In the genomic region with DNA sequence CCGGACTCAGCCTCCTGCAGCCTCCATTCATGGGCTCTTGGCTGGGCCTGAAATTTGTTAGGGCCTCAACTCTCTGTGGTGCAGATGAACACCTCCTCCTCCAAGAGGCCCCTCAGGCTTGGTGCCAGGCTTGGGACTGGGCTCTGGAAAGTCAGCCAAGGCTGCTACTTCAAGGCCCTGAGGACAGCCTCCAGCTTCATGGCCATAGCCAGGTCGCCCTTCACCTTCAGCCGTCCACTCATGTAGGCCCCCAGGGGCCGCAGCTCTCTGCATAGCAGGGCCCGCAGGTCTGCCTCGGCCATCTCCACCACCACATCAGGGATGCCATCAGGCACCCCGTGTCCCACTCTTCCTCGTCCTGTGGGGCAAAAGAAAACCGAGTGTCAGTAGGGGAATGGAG, we compare ENCODE assay signal across 1 cellular context.
TF ChIP-seq lines count a peak whose summit lies in the region.

No MANE protein-coding gene starts in this region.

TF ChIP-seq in GM23338, 12 proteins besides CTCF, POLR2A, EP300 and RAD21:
- TF ChIP-seq, protein P1, sequence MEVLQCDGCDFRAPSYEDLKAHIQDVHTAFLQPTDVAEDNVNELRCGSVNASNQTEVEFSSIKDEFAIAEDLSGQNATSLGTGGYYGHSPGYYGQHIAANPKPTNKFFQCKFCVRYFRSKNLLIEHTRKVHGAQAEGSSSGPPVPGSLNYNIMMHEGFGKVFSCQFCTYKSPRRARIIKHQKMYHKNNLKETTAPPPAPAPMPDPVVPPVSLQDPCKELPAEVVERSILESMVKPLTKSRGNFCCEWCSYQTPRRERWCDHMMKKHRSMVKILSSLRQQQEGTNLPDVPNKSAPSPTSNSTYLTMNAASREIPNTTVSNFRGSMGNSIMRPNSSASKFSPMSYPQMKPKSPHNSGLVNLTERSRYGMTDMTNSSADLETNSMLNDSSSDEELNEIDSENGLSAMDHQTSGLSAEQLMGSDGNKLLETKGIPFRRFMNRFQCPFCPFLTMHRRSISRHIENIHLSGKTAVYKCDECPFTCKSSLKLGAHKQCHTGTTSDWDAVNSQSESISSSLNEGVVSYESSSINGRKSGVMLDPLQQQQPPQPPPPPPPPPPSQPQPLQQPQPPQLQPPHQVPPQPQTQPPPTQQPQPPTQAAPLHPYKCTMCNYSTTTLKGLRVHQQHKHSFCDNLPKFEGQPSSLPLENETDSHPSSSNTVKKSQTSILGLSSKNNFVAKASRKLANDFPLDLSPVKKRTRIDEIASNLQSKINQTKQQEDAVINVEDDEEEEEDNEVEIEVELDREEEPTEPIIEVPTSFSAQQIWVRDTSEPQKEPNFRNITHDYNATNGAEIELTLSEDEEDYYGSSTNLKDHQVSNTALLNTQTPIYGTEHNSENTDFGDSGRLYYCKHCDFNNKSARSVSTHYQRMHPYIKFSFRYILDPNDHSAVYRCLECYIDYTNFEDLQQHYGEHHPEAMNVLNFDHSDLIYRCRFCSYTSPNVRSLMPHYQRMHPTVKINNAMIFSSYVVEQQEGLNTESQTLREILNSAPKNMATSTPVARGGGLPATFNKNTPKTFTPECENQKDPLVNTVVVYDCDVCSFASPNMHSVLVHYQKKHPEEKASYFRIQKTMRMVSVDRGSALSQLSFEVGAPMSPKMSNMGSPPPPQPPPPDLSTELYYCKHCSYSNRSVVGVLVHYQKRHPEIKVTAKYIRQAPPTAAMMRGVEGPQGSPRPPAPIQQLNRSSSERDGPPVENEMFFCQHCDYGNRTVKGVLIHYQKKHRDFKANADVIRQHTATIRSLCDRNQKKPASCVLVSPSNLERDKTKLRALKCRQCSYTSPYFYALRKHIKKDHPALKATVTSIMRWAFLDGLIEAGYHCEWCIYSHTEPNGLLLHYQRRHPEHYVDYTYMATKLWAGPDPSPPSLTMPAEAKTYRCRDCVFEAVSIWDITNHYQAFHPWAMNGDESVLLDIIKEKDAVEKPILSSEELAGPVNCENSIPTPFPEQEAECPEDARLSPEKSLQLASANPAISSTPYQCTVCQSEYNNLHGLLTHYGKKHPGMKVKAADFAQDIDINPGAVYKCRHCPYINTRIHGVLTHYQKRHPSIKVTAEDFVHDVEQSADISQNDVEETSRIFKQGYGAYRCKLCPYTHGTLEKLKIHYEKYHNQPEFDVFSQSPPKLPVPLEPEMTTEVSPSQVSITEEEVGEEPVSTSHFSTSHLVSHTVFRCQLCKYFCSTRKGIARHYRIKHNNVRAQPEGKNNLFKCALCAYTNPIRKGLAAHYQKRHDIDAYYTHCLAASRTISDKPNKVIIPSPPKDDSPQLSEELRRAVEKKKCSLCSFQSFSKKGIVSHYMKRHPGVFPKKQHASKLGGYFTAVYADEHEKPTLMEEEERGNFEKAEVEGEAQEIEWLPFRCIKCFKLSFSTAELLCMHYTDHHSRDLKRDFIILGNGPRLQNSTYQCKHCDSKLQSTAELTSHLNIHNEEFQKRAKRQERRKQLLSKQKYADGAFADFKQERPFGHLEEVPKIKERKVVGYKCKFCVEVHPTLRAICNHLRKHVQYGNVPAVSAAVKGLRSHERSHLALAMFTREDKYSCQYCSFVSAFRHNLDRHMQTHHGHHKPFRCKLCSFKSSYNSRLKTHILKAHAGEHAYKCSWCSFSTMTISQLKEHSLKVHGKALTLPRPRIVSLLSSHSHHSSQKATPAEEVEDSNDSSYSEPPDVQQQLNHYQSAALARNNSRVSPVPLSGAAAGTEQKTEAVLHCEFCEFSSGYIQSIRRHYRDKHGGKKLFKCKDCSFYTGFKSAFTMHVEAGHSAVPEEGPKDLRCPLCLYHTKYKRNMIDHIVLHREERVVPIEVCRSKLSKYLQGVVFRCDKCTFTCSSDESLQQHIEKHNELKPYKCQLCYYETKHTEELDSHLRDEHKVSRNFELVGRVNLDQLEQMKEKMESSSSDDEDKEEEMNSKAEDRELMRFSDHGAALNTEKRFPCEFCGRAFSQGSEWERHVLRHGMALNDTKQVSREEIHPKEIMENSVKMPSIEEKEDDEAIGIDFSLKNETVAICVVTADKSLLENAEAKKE (CRISPR knock-in tag; IDR thresholded peaks at IDR 0.05), result no peak
- no peak for TF ChIP-seq ZNF331 (CRISPR knock-in tag; IDR thresholded peaks at IDR 0.05; ENCODE audit: low read depth)
- no peak for TF ChIP-seq JUNB (IDR thresholded peaks at IDR 0.05; ENCODE audit: unreplicated experiment)
- no peak for TF ChIP-seq CREB1 (CRISPR knock-in tag; IDR thresholded peaks at IDR 0.05; ENCODE audit: low read depth)
- no peak for TF ChIP-seq ZNF114 (CRISPR knock-in tag; IDR thresholded peaks at IDR 0.05)
- no peak for TF ChIP-seq POLR2AphosphoS5 (IDR thresholded peaks at IDR 0.05; ENCODE audit: low read depth)
- TF ChIP-seq EZH2phosphoT487 (IDR thresholded peaks at IDR 0.05; ENCODE audit: unreplicated experiment), result no peak
- no peak for TF ChIP-seq STAT1 (IDR thresholded peaks at IDR 0.05; ENCODE audit: unreplicated experiment)
- no peak for TF ChIP-seq ETS1 (IDR thresholded peaks at IDR 0.05)
- no peak for TF ChIP-seq REST (IDR thresholded peaks at IDR 0.05; ENCODE audit: unreplicated experiment)
- no peak for TF ChIP-seq NANOG (IDR thresholded peaks at IDR 0.05; ENCODE audit: borderline replicate concordance)
- TF ChIP-seq EZH2 (IDR thresholded peaks at IDR 0.05; ENCODE audit: low read depth, unreplicated experiment), result no peak
